In genomic region chr5:95532415-95532814, GRCh38 we compare ENCODE assay signal across 31 cellular contexts.
"Had no signal": no experiment of that assay in that cellular context is flagged by ENCODE, and none has a peak within 500 bp of the region (broad histone marks: within the 10 kb centered on the region; RNA-seq: fewer than 3 reads in every experiment).

No MANE protein-coding gene starts in this region.

- H3K27ac Mint-ChIP-seq: activated CD4-positive, alpha-beta T cell treated with anti-CD3 and anti-CD28 coated beads, Interleukin-2, amount 10 ng/mL, durations not matched to agents 7 days and 5 days; activated naive CD4-positive, alpha-beta T cell treated with anti-CD3 and anti-CD28 coated beads for 36 hours; activated naive CD8-positive, alpha-beta T cell treated with anti-CD3 and anti-CD28 coated beads for 36 hours; activated T-helper 1 cell treated with anti-CD3 and anti-CD28 coated beads, Interleukin-12 subunit alpha, Interleukin-12 subunit beta, Interleukin-2, Interleukin-4 antibody, amounts not matched to agents 30 ng/mL and 10 ng/mL and 1 ng/mL, durations not matched to agents 14 hours and 24 hours and 36 hours; T-helper 1 cell treated with Interleukin-12 subunit alpha and Interleukin-12 subunit beta and Interleukin-4 antibody, amounts not matched to agents 30 μg/mL and 1 μg/mL, for 36 hours; T-helper 2 cell treated with Interferon-gamma antibody and Interleukin-4, amounts not matched to agents 5 μg/mL and 100 μg/mL, for 36 hours had no signal

- ATAC-seq: activated CD4-positive, CD25-positive, alpha-beta regulatory T cell treated with anti-CD3 and anti-CD28 coated beads, Interleukin-2, amount 50 U/mL, for 24 hours; activated T-cell treated with anti-CD3 and anti-CD28 coated beads, Interleukin-2, amount 50 U/mL, for 4 hours; Panc1 had no signal

- H3K4me3 Mint-ChIP-seq: activated CD4-positive, alpha-beta T cell treated with anti-CD3 and anti-CD28 coated beads for 36 hours; activated CD4-positive, alpha-beta T cell treated with anti-CD3 and anti-CD28 coated beads, Interleukin-2, amount 10 ng/mL, durations not matched to agents 7 days and 5 days; activated naive CD4-positive, alpha-beta T cell treated with anti-CD3 and anti-CD28 coated beads for 36 hours; activated naive CD8-positive, alpha-beta T cell treated with anti-CD3 and anti-CD28 coated beads for 36 hours; activated T-cell treated with anti-CD3 and anti-CD28 coated beads, Interleukin-2, amount 50 U/mL, for 4 hours; activated T-helper 1 cell treated with anti-CD3 and anti-CD28 coated beads, Interleukin-12 subunit alpha, Interleukin-12 subunit beta, Interleukin-2, Interleukin-4 antibody, amounts not matched to agents 30 ng/mL and 10 ng/mL and 1 ng/mL, durations not matched to agents 14 hours and 24 hours and 36 hours; central memory CD8-positive, alpha-beta T cell; T-helper 1 cell treated with Interleukin-12 subunit alpha and Interleukin-12 subunit beta and Interleukin-4 antibody, amounts not matched to agents 30 μg/mL and 1 μg/mL, for 36 hours; T-helper 2 cell treated with Interferon-gamma antibody and Interleukin-4, amounts not matched to agents 5 μg/mL and 100 μg/mL, for 36 hours had no signal

- H3K9me3 Mint-ChIP-seq: activated CD4-positive, alpha-beta T cell treated with anti-CD3 and anti-CD28 coated beads, Interleukin-2, amount 10 ng/mL, durations not matched to agents 7 days and 5 days; activated naive CD4-positive, alpha-beta T cell treated with anti-CD3 and anti-CD28 coated beads for 36 hours; activated naive CD8-positive, alpha-beta T cell treated with anti-CD3 and anti-CD28 coated beads for 36 hours; activated T-cell treated with anti-CD3 and anti-CD28 coated beads, Interleukin-2, amount 50 U/mL, for 4 hours; activated T-helper 1 cell treated with anti-CD3 and anti-CD28 coated beads, Interleukin-12 subunit alpha, Interleukin-12 subunit beta, Interleukin-2, Interleukin-4 antibody, amounts not matched to agents 30 ng/mL and 10 ng/mL and 1 ng/mL, durations not matched to agents 14 hours and 24 hours and 36 hours; central memory CD8-positive, alpha-beta T cell; T-helper 1 cell treated with Interleukin-12 subunit alpha and Interleukin-12 subunit beta and Interleukin-4 antibody, amounts not matched to agents 30 μg/mL and 1 μg/mL, for 36 hours; T-helper 2 cell treated with Interferon-gamma antibody and Interleukin-4, amounts not matched to agents 5 μg/mL and 100 μg/mL, for 36 hours had no signal

- DNase-seq: activated CD4-positive, alpha-beta T cell treated with anti-CD3 and anti-CD28 coated beads for 36 hours; activated CD4-positive, alpha-beta T cell treated with anti-CD3 and anti-CD28 coated beads, Interleukin-2, amount 10 ng/mL, durations not matched to agents 7 days and 5 days; activated CD4-positive, alpha-beta T cell treated with anti-CD3 and anti-CD28 coated beads, Interleukin-2, amount 50 U/mL, for 48 hours; activated CD8-positive, alpha-beta memory T cell treated with anti-CD3 and anti-CD28 coated beads, Interleukin-2, amount 50 U/mL, for 4 hours; activated gamma-delta T cell treated with Interleukin-2 at 50 U/mL for 16 hours; activated naive CD4-positive, alpha-beta T cell treated with anti-CD3 and anti-CD28 coated beads for 36 hours; activated naive CD8-positive, alpha-beta T cell treated with anti-CD3 and anti-CD28 coated beads for 36 hours; activated T-cell treated with anti-CD3 and anti-CD28 coated beads for 4 hours; activated T-cell treated with anti-CD3 and anti-CD28 coated beads, Interleukin-2, amount 50 U/mL, for 4 hours; amniotic stem cell; aorta; Karpas-422; NCI-H1105; NCI-H1436; NCI-H1694; NCI-H1930; NCI-H2081 treated with DMSO at 0.1 percent for 48 hours; NCI-H226; NCI-H446 treated with DMSO at 0.1 percent for 48 hours; NCI-H524; SHP77; SJCRH30 had no signal

- H3K27ac ChIP-seq: cardiac muscle cell, SJCRH30, SK-N-MC had no signal

- H3K9me3 ChIP-seq: SJCRH30 had no signal

- H3K4me3 ChIP-seq: cardiac muscle cell, SJCRH30, SK-N-MC had no signal

- FAIRE-seq: TTC549 had no signal

- H3K27me3 ChIP-seq: cardiac muscle cell, SJCRH30 had no signal

- H3K27me3 Mint-ChIP-seq: activated CD4-positive, alpha-beta T cell treated with anti-CD3 and anti-CD28 coated beads for 36 hours; activated CD4-positive, alpha-beta T cell treated with anti-CD3 and anti-CD28 coated beads, Interleukin-2, amount 10 ng/mL, durations not matched to agents 7 days and 5 days; activated naive CD8-positive, alpha-beta T cell treated with anti-CD3 and anti-CD28 coated beads for 36 hours; central memory CD8-positive, alpha-beta T cell had no signal
